In genomic region chr11:86565787-86566186, GRCh38 we compare ENCODE assay signal across 22 cellular contexts.
DNase-seq lines count a peak whose midpoint lies in the region; ATAC-seq and TF ChIP-seq lines count a peak whose summit lies in the region.
"Had no signal": no experiment of that assay in that cellular context is flagged by ENCODE, and none has a peak within 500 bp of the region (broad histone marks: within the 10 kb centered on the region; RNA-seq: fewer than 3 reads in every experiment).

No MANE protein-coding gene starts in this region.

- DNase-seq in NCI-H526 (lab: John Stamatoyannopoulos, UW) (peak; percentile 83 to 89), esophagus muscularis mucosa (ENCODE audit: extremely low spot score) (peak; percentile 83), neural progenitor cell (ENCODE audit: low spot score) (no peak), T-helper 9 cell (no peak), NCI-H69 (lab: John Stamatoyannopoulos, UW) (no peak), left ventricle myocardium superior (no peak)
- DNase-seq: ACHN; Caco-2; CD4-positive, alpha-beta memory T cell; DMS 273 treated with DMSO at 0.1 percent for 48 hours; DMS79 treated with DMSO at 0.1 percent for 48 hours; GM23248; Karpas-422; MV-4-11; NCI-H187; NCI-H2227 treated with DMSO at 0.1 percent for 48 hours; NCI-H510A; NCI-H82; SJCRH30 had no signal

- TF ChIP-seq EP300 in esophagus muscularis mucosa (IDR thresholded peaks at IDR 0.05), result no peak

- H3K4me1 ChIP-seq in esophagus muscularis mucosa (peaks cover 8 to 31% (median 24%) of the 10 kb centered on the region in 4 donors), neural progenitor cell (peaks cover 6% of the 10 kb centered on the region), stomach smooth muscle (ENCODE audit: control insufficient read depth, insufficient read depth, low read length) (peaks cover 14% of the 10 kb centered on the region)
- H3K4me1 ChIP-seq: HAP-1, SJCRH30 had no signal

- no peaks in the 10 kb centered on the region for H3K27me3 ChIP-seq in esophagus muscularis mucosa
- no peaks in the 10 kb centered on the region for H3K27me3 ChIP-seq in neural progenitor cell
- no peaks in the 10 kb centered on the region for H3K27me3 ChIP-seq in stomach smooth muscle (ENCODE audit: control insufficient read depth in 1 of 2, insufficient read depth in 2 of 2, low read length in 2 of 2)
- H3K27me3 ChIP-seq: BLaER1 treated with 17β-estradiol and CSF1 and Interleukin-3, amounts not matched to agents 10 nM and 100 nM; SJCRH30 had no signal

- H3K36me3 ChIP-seq in esophagus muscularis mucosa (no peaks in the 10 kb centered on the region), neural progenitor cell (peaks cover 3% of the 10 kb centered on the region), stomach smooth muscle (ENCODE audit: control insufficient read depth in 2 of 2, insufficient read depth in 2 of 2, low read length in 2 of 2) (no peaks in the 10 kb centered on the region)
- H3K36me3 ChIP-seq: BLaER1 treated with 17β-estradiol and CSF1 and Interleukin-3, amounts not matched to agents 10 nM and 100 nM; HAP-1; SJCRH30 had no signal

- TF ChIP-seq CTCF in esophagus muscularis mucosa (IDR thresholded peaks at IDR 0.05) (no peak), neural progenitor cell (IDR thresholded peaks at IDR 0.05) (no peak)

- H3K4me2 ChIP-seq in neural progenitor cell, result no peak overlapping the region
- H3K4me2 ChIP-seq: BLaER1 treated with 17β-estradiol and CSF1 and Interleukin-3, amounts not matched to agents 10 nM and 100 nM had no signal

- WGBS in esophagus muscularis mucosa, result 65% methylated on average over 2 of the region's 2 CpGs

- H2AFZ ChIP-seq in neural progenitor cell (replicated peaks), result no peak overlapping the region
- H2AFZ ChIP-seq: GM23248 had no signal

- no peaks in the 10 kb centered on the region for H3K27me3 Mint-ChIP-seq in neural progenitor cell (ENCODE audit: insufficient read depth, low read depth)

- no peaks in the 10 kb centered on the region for H3F3A ChIP-seq in neural progenitor cell (ENCODE audit: low read depth)

- no peaks in the 10 kb centered on the region for H3K79me2 ChIP-seq in neural progenitor cell (ENCODE audit: low read depth)

- no peak for TF ChIP-seq POLR2A in esophagus muscularis mucosa (IDR thresholded peaks at IDR 0.05; ENCODE audit: low read depth)

- peak overlapping the region in 2 of 4 donors; percentile 12 to 44 for H3K27ac ChIP-seq in esophagus muscularis mucosa (replicated peaks in 1 of 4)
- H3K27ac ChIP-seq in neural progenitor cell, result no peak overlapping the region
- peak overlapping the region; percentile 38 for H3K27ac ChIP-seq in stomach smooth muscle (ENCODE audit: low read length)
- H3K27ac ChIP-seq: BLaER1 treated with 17β-estradiol and CSF1 and Interleukin-3, amounts not matched to agents 10 nM and 100 nM; GM23248; SJCRH30 had no signal

- H4K20me1 ChIP-seq in neural progenitor cell (ENCODE audit: low read depth), result no peaks in the 10 kb centered on the region
- H4K20me1 ChIP-seq: BLaER1 treated with 17β-estradiol and CSF1 and Interleukin-3, amounts not matched to agents 10 nM and 100 nM had no signal

- no peaks in the 10 kb centered on the region for H3K36me3 Mint-ChIP-seq in neural progenitor cell
- H3K36me3 Mint-ChIP-seq: CD4-positive, alpha-beta memory T cell had no signal

- H3K9ac ChIP-seq in neural progenitor cell, result no peak overlapping the region
- H3K9ac ChIP-seq in stomach smooth muscle (ENCODE audit: low read length in 2 of 2), result no peak overlapping the region
- H3K9ac ChIP-seq: BLaER1 treated with 17β-estradiol and CSF1 and Interleukin-3, amounts not matched to agents 10 nM and 100 nM; GM23248 had no signal

- no peak overlapping the region for H3K4me3 ChIP-seq in esophagus muscularis mucosa
- H3K4me3 ChIP-seq in neural progenitor cell, result no peak overlapping the region
- H3K4me3 ChIP-seq in stomach smooth muscle (ENCODE audit: low read length in 2 of 2), result no peak overlapping the region
- H3K4me3 ChIP-seq: BLaER1 treated with 17β-estradiol and CSF1 and Interleukin-3, amounts not matched to agents 10 nM and 100 nM; GM23248; HAP-1; SJCRH30 had no signal

- H3K4me3 Mint-ChIP-seq in neural progenitor cell, result no peak overlapping the region
- H3K4me3 Mint-ChIP-seq: CD4-positive, alpha-beta memory T cell had no signal

- H3K9me3 Mint-ChIP-seq in neural progenitor cell, result peaks cover 9% of the 10 kb centered on the region

- H3K27ac Mint-ChIP-seq in neural progenitor cell, result peak overlapping the region; percentile 82
- H3K27ac Mint-ChIP-seq: CD4-positive, alpha-beta memory T cell had no signal

- intact Hi-C loops in esophagus muscularis mucosa (cut with DNase I) (no loop called here), left ventricle myocardium superior (cut with micrococcal nuclease) (no loop called here)

- no peak for ATAC-seq in left ventricle myocardium superior

- peaks cover 12% of the 10 kb centered on the region for H3K4me1 Mint-ChIP-seq in neural progenitor cell
- H3K4me1 Mint-ChIP-seq: CD4-positive, alpha-beta memory T cell had no signal

- H3K9me3 ChIP-seq in esophagus muscularis mucosa (no peaks in the 10 kb centered on the region), neural progenitor cell (ENCODE audit: low read depth) (no peaks in the 10 kb centered on the region), stomach smooth muscle (ENCODE audit: control insufficient read depth in 2 of 2, low read length in 2 of 2) (no peaks in the 10 kb centered on the region)
- H3K9me3 ChIP-seq: HAP-1 had no signal

Comparison
In these comparisons a context has a peak if more than half of its experiments do, and no peak if none do; other contexts are left out.
1. DNase-seq: peak in NCI-H526 (2 of 2) and esophagus muscularis mucosa (single experiment); none in neural progenitor cell (single experiment), T-helper 9 cell (single experiment), NCI-H69 (single experiment) and left ventricle myocardium superior (single experiment).